1 cellular context compared by ENCODE assay signal in genomic region chr6:85641916-85642773, GRCh38.
TF ChIP-seq lines count a peak whose summit lies in the region.

No MANE protein-coding gene starts in this region.

TF ChIP-seq in GM12878, 131 proteins besides CTCF, POLR2A, EP300 and RAD21 (continued from another document):
- no peak for TF ChIP-seq ZNF592 (IDR thresholded peaks at IDR 0.05)
- TF ChIP-seq ATF7 (IDR thresholded peaks at IDR 0.05; ENCODE audit: low read depth): no peak
